7 cellular contexts compared by ENCODE assay signal in the genomic region with DNA sequence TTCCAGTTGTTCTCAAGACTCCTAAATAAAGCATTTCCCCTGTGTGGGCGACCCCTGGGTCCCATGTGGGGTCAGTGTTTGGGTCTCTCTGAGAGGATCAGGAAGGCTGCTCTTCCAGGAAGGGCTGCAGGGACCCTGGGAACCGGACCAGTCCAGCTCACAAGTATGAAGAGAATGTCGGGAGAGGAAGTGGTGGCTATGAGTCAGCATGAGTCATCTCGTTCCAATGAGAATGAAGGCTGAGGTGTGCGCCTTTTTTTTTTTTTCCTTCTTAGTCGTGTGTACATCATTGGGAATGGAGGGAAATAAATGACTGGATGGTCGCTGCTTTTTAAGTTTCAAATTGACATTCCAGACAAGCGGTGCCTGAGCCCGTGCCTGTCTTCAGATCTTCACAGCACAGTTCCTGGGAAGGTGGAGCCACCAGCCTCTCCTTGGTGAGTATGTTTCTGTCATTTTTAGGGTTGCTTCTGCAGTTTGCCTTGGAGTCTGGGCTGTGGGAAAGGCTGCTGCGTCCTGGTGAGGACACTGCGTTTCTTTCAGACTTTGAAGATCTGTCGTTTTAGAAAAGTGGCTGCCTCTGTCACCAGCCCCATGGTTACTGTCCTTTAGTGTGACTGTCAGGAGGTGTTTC.
DNase-seq lines count a peak whose midpoint lies in the region; ATAC-seq and TF ChIP-seq lines count a peak whose summit lies in the region.
"Not testable (repeated sequence)": the region's sequence is repeated elsewhere in the genome, so short reads cannot be mapped to it uniquely, and the experiment has no call there.

No MANE protein-coding gene starts in this region.

- H3K27me3 Mint-ChIP-seq in GM23338 (ENCODE audit: insufficient read depth, low read depth, poor library complexity): not testable (repeated sequence)

- H3K27ac ChIP-seq in GM23338 (ENCODE audit: low read depth); SU-DHL-6 (ENCODE audit: low read depth, low read length): not testable (repeated sequence)
- peak overlapping the region; percentile 39 to 77 (median 70) for H3K27ac ChIP-seq in body of pancreas

- not testable (repeated sequence) for TF ChIP-seq CTCF in GM23338 (conservative IDR thresholded peaks at IDR 0.05; ENCODE audit: low read depth in 2 of 2); SU-DHL-6 (IDR thresholded peaks at IDR 0.05; ENCODE audit: insufficient read depth, low read length, poor library complexity, severe bottlenecking); body of pancreas (IDR thresholded peaks at IDR 0.05); omental fat pad (IDR thresholded peaks at IDR 0.05)

- not testable (repeated sequence) for H3F3A ChIP-seq in GM23338 (replicated peaks; ENCODE audit: low read depth); SU-DHL-6 (ENCODE audit: insufficient read depth)

- H3K4me3 Mint-ChIP-seq in GM23338: not testable (repeated sequence)

- peak overlapping the region; percentile 42; the same call in 1 of the 2 replicates for H3K9ac ChIP-seq in SU-DHL-6 (ENCODE audit: low read length)

- not testable (repeated sequence) for H4K20me1 ChIP-seq in GM23338 (replicated peaks; ENCODE audit: insufficient read depth); SU-DHL-6 (ENCODE audit: low read depth, low read length)

- H3K36me3 Mint-ChIP-seq in GM23338 (ENCODE audit: low read depth): not testable (repeated sequence)

- not testable (repeated sequence) for TF ChIP-seq POLR2A in body of pancreas (IDR thresholded peaks at IDR 0.05)

- not testable (repeated sequence) for H3K27ac Mint-ChIP-seq in GM23338

- H3K9me3 Mint-ChIP-seq in GM23338: not testable (repeated sequence)

- peak; percentile 40 for ATAC-seq in GM18517 (IDR thresholded peaks at IDR 0.05; ENCODE audit: unreplicated experiment)
- ATAC-seq in GM23338: peak; percentile 93
- ATAC-seq in HG03354 (IDR thresholded peaks at IDR 0.05; ENCODE audit: poor library complexity, severe bottlenecking, unreplicated experiment): peak; percentile 51
- peak; percentile 90 for ATAC-seq in body of pancreas
- peak; percentile 86 to 88 for ATAC-seq in left cardiac atrium
- peak; percentile 66 for ATAC-seq in omental fat pad (ENCODE audit: low FRiP score)

- H3K9me2 ChIP-seq in GM23338 (ENCODE audit: insufficient read depth); SU-DHL-6 (replicated peaks; ENCODE audit: insufficient read depth, low read length): not testable (repeated sequence)

- peak overlapping the region; percentile 57; the same call in 1 of the 2 replicates for H3K4me2 ChIP-seq in GM23338
- peak overlapping the region; percentile 25 for H3K4me2 ChIP-seq in SU-DHL-6 (ENCODE audit: low read depth, low read length, poor library complexity, severe bottlenecking)

- not testable (repeated sequence) for DNase-seq in GM23338 (ENCODE audit: low spot score); body of pancreas; left cardiac atrium; omental fat pad (ENCODE audit: low spot score)

- H3K9me3 ChIP-seq in SU-DHL-6 (ENCODE audit: insufficient read depth, low read length); body of pancreas: not testable (repeated sequence)

- H3K4me1 ChIP-seq in GM23338 (ENCODE audit: insufficient read depth); body of pancreas: not testable (repeated sequence)

- not testable (repeated sequence) for H3K4me1 Mint-ChIP-seq in GM23338

- not testable (repeated sequence) for H2AFZ ChIP-seq in GM23338; SU-DHL-6 (ENCODE audit: low read depth, low read length, severe bottlenecking)

- H3K79me2 ChIP-seq in GM23338 (replicated peaks; ENCODE audit: insufficient read depth); SU-DHL-6 (ENCODE audit: insufficient read depth, low read length): not testable (repeated sequence)

- H3K36me3 ChIP-seq in GM23338 (ENCODE audit: insufficient read depth); SU-DHL-6 (ENCODE audit: low read length); body of pancreas (replicated peaks in 1 of 2; ENCODE audit: insufficient read depth in 1 of 2, low read depth in 2 of 2): not testable (repeated sequence)

- 3 to 6% methylated on average over 7 to 8 of the region's 12 CpGs for WGBS in body of pancreas, 2 donors

- intact Hi-C loops in body of pancreas (cut with DNase I); left cardiac atrium (cut with DNase I): not testable (repeated sequence)

- 0 out of 2 replicates have a peak overlapping the region, but pooled peaks have one; percentile 26 for H3K4me3 ChIP-seq in GM23338
- not testable (repeated sequence) for H3K4me3 ChIP-seq in SU-DHL-6 (ENCODE audit: insufficient read depth, low read length, poor library complexity, severe bottlenecking); body of pancreas

- not testable (repeated sequence) for H3K27me3 ChIP-seq in GM23338 (ENCODE audit: insufficient read depth); SU-DHL-6 (ENCODE audit: low read length); body of pancreas

Comparison
In these comparisons a context has a peak if more than half of its experiments do, and no peak if none do; other contexts are left out.
1. ATAC-seq: peak in every context shown above with its lines; median percentile 93 in GM23338; 90 in body of pancreas; 87 in left cardiac atrium; 66 in omental fat pad; 51 in HG03354; 40 in GM18517.